Comparison of ENCODE assay signal across 8 cellular contexts in the genomic region with DNA sequence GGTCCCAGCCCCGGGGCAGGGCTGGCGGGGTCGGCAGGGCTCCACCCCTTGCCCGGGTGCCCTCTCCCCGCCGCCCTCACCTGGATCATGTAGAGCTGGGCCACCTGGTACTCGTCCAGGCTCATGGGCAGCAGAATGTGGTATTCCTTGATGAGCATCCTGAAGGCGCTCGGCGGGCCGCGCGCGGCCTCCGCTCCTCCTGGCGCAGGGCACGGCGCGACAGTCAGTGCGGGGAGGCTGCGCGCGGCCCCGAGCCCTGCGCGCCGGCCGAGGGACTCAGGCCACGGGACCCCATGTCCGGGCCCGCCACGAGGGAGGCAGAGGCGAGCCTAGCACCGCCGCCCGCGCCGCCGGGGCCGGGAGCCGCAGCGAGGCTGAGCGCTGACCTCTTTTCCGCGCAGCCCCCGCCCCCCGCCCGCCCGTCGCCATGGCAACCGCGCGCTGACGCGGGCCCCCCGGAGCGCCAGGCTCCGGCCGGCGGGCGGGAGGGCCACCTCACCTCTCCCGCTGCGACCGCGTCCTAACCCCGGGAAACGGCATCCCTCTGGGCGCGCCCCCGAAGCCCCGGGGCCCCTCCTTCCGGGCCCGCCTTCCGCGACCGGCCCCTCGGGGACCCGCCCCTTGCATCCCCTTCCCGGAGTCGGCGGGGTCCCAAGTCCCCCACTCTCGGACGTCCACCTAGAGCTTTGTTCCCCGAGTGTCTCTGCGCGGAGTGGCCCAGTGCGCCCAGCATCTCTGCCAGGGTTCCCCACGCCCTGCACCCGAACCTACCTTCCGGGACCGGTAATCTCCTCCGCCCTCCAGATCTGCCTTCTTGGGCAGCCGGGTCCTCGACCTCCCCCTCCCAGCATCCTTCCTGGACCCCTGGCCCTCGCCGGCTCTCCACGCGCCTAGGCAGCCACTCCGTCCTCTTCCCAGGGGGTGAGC. TPM values are rescaled to one million over a fixed set of nuclear protein-coding genes. Genes with fewer than 3 reads are reported as not detected.
A peak's percentile ranks its signal among the peaks of the same experiment; 100 is the strongest.
DNase-seq lines count a peak whose midpoint lies in the region; ATAC-seq and TF ChIP-seq lines count a peak whose summit lies in the region.

No MANE protein-coding gene starts in this region.

- ATAC-seq in sciatic nerve = no peak
- ATAC-seq in omental fat pad (ENCODE audit: low FRiP score) = no peak
- ATAC-seq in GM18867 (IDR thresholded peaks at IDR 0.05; ENCODE audit: unreplicated experiment) = no peak

- peaks cover 7% of the 10 kb centered on the region; the same call in 1 of the 2 replicates for H3K4me1 ChIP-seq in ES-I3 (ENCODE audit: insufficient read depth, low read length)

- intact Hi-C loops in sciatic nerve (cut with DNase I) = loop anchor here (5.0 kb wide), 1 partner anchor 107 kb away; no protein-coding TSS in a partner anchor

- H3K4me3 ChIP-seq in retinal pigment epithelial cell (ENCODE audit: low read length) = peak overlapping the region; percentile 72

- DNase-seq in NCI-H1105 (lab: John Stamatoyannopoulos, UW) (peak; percentile 13), glomerular visceral epithelial cell (ENCODE audit: extremely low spot score) (peak; percentile 68), retinal pigment epithelial cell (ENCODE audit: low read depth) (no peak), sciatic nerve (ENCODE audit: low spot score) (no peak), omental fat pad (ENCODE audit: low spot score) (no peak)
- DNase-seq in activated T-helper 9 cell treated with anti-CD3 and anti-CD28 coated beads, Interleukin-2, amount 50 U/mL, for 16 hours (ENCODE audit: low read depth) = peak; percentile 37

- H3K36me3 ChIP-seq in ES-I3 (ENCODE audit: insufficient read depth, low read length) = no peaks in the 10 kb centered on the region

- H3K9me3 ChIP-seq in ES-I3 (ENCODE audit: control insufficient read depth, insufficient read depth, low read length) = no peaks in the 10 kb centered on the region

- peak overlapping the region; percentile 83 for H3K9ac ChIP-seq in ES-I3 (ENCODE audit: low read depth, low read length)

- TF ChIP-seq CTCF in retinal pigment epithelial cell (conservative IDR thresholded peaks at IDR 0.05; ENCODE audit: low read depth, low read length) (no peak), omental fat pad (IDR thresholded peaks at IDR 0.05) (no peak)

RNA-seq across cellular contexts. Expression of gene PITPNM1, which starts 0.9 kb away (rescaled TPM):
- 80.0 TPM for total RNA-seq in sciatic nerve
- total RNA-seq in omental fat pad = 10 to 100 TPM; 15.0 to 58.2 (median 26.6) TPM

RNA-seq across cellular contexts. Expression of gene CDK2AP2, which starts 3.7 kb away (rescaled TPM):
- total RNA-seq in sciatic nerve = 73.6 TPM
- total RNA-seq in omental fat pad = 10 to 100 TPM; 23.5 to 50.5 (median 34.7) TPM

RNA-seq across cellular contexts. Expression of gene CABP2, which starts 19.0 kb away (rescaled TPM):
- not detected for total RNA-seq in sciatic nerve
- not detected for total RNA-seq in omental fat pad

RNA-seq across cellular contexts. Expression of gene AIP, which starts 21.5 kb away (rescaled TPM):
- 72.0 TPM for total RNA-seq in sciatic nerve
- 10 to 100 TPM; 51.2 to 67.5 (median 62.1) TPM for total RNA-seq in omental fat pad

RNA-seq across cellular contexts. Expression of gene TMEM134, which starts 35.2 kb away (rescaled TPM):
- total RNA-seq in sciatic nerve (49.9 TPM), omental fat pad (10 to 100 TPM; 33.6 to 56.6 (median 44.0) TPM)

Comparison
In these comparisons a context has a peak if more than half of its experiments do, and no peak if none do; other contexts are left out.
1. DNase-seq: peak in NCI-H1105 (single experiment), activated T-helper 9 cell treated with anti-CD3 and anti-CD28 coated beads, Interleukin-2, amount 50 U/mL, for 16 hours (single experiment) and glomerular visceral epithelial cell (single experiment); none in retinal pigment epithelial cell (single experiment), sciatic nerve (single experiment) and omental fat pad (single experiment).